ENCODE assay signal across 33 cellular contexts in genomic region chr14:50148799-50149198, GRCh38. TPM values are rescaled to one million over a fixed set of nuclear protein-coding genes. Genes with fewer than 3 reads are reported as not detected.
"Had no signal": no experiment of that assay in that cellular context is flagged by ENCODE, and none has a peak within 500 bp of the region (broad histone marks: within the 10 kb centered on the region; RNA-seq: fewer than 3 reads in every experiment).

No MANE protein-coding gene starts in this region.

- ATAC-seq: activated naive CD4-positive, alpha-beta T cell treated with anti-CD3 and anti-CD28 coated beads, Interleukin-2, amount 50 U/mL, for 72 hours; activated naive CD8-positive, alpha-beta T cell treated with anti-CD3 and anti-CD28 coated beads, Interleukin-2, amount 50 U/mL, for 24 hours; activated T-cell treated with anti-CD3 and anti-CD28 coated beads, Interleukin-2, amount 50 U/mL, for 4 hours; activated T-cell treated with anti-CD3 and anti-CD28 coated beads, Interleukin-2, amount 50 U/mL, for 72 hours; activated T-helper 17 cell treated with anti-CD3 and anti-CD28 coated beads, Interleukin-2, amount 50 U/mL, for 72 hours; body of pancreas had no signal

- H3K27me3 ChIP-seq: adrenal gland, ascending aorta, body of pancreas, brain microvascular endothelial cell, breast epithelium, cardiac muscle cell had no signal

- DNase-seq: activated effector memory CD4-positive, alpha-beta T cell treated with anti-CD3 and anti-CD28 coated beads, Interleukin-2, amount 50 U/mL, for 16 hours; activated effector memory CD4-positive, alpha-beta T cell treated with Interleukin-2 at 50 U/mL for 16 hours; activated gamma-delta T cell; activated gamma-delta T cell treated with Interleukin-2 at 50 U/mL for 16 hours; activated naive CD4-positive, alpha-beta T cell; activated naive CD4-positive, alpha-beta T cell treated with anti-CD3 and anti-CD28 coated beads for 36 hours; activated naive CD4-positive, alpha-beta T cell treated with anti-CD3 and anti-CD28 coated beads, Interleukin-2, amount 10 ng/mL, durations not matched to agents 7 days and 5 days; activated naive CD4-positive, alpha-beta T cell treated with anti-CD3 and anti-CD28 coated beads, Interleukin-2, amount 50 U/mL, for 16 hours; activated naive CD4-positive, alpha-beta T cell treated with Interleukin-2 at 50 U/mL for 16 hours; activated naive CD8-positive, alpha-beta T cell treated with anti-CD3 and anti-CD28 coated beads for 36 hours; activated naive CD8-positive, alpha-beta T cell treated with anti-CD3 and anti-CD28 coated beads, Interleukin-2, amount 10 ng/mL, durations not matched to agents 7 days and 5 days; activated naive CD8-positive, alpha-beta T cell treated with anti-CD3 and anti-CD28 coated beads, Interleukin-2, amount 50 U/mL, for 24 hours; activated T-cell treated with anti-CD3 and anti-CD28 coated beads for 4 hours; activated T-cell treated with anti-CD3 and anti-CD28 coated beads, Interleukin-2, amount 50 U/mL, for 1 hour; activated T-cell treated with anti-CD3 and anti-CD28 coated beads, Interleukin-2, amount 50 U/mL, for 24 hours; activated T-cell treated with anti-CD3 and anti-CD28 coated beads, Interleukin-2, amount 50 U/mL, for 4 hours; activated T-cell treated with anti-CD3 and anti-CD28 coated beads, Interleukin-2, amount 50 U/mL, for 48 hours; activated T-cell treated with anti-CD3 and anti-CD28 coated beads, Interleukin-2, amount 50 U/mL, for 72 hours; adrenal gland; amniotic stem cell; amygdala; anterior cingulate cortex; aorta; body of pancreas; brain microvascular endothelial cell; caudate nucleus; central memory CD4-positive, alpha-beta T cell; cerebellar nuclear complex had no signal

- H3K4me1 ChIP-seq: adrenal gland, ascending aorta, body of pancreas, breast epithelium had no signal

- H3K4me3 ChIP-seq: adrenal gland, ascending aorta, body of pancreas, breast epithelium, cardiac muscle cell had no signal

- H3K27ac ChIP-seq: adrenal gland, ascending aorta, body of pancreas, brain microvascular endothelial cell, breast epithelium, cardiac muscle cell had no signal

- H3K9me3 ChIP-seq: adrenal gland, ascending aorta, body of pancreas, breast epithelium had no signal

RNA-seq across cellular contexts. Expression of gene VCPKMT, which starts 32.4 kb away (rescaled TPM):
- total RNA-seq: ascending aorta had no signal
